15 cellular contexts compared by ENCODE assay signal in the genomic region with DNA sequence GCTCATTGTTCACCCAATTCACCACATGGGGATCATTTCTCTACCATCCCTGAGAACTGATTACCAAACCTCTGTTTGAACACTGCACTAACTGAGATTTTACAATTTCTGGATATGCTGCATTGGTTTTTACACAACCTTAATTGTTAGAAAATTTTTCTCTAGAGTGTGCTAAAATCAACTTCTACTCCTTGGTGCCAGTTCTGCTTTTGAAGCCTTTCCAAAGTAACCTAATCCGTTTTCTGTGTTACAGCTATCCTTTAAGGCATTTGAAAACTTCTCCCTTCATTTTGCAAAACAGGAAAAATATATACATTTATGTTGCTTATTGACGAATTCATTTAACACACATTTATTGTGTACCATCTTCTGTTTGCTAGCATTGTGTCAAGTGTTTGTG. TPM values are rescaled to one million over a fixed set of nuclear protein-coding genes. Genes with fewer than 3 reads are reported as not detected.
DNase-seq lines count a peak whose midpoint lies in the region; ATAC-seq and TF ChIP-seq lines count a peak whose summit lies in the region.
"Had no signal": no experiment of that assay in that cellular context is flagged by ENCODE, and none has a peak within 500 bp of the region (broad histone marks: within the 10 kb centered on the region; RNA-seq: fewer than 3 reads in every experiment).

No MANE protein-coding gene starts in this region.

- TF ChIP-seq CTCF in natural killer cell (IDR thresholded peaks at IDR 0.05) = no peak
- TF ChIP-seq CTCF in nephron progenitor cell (IDR thresholded peaks at IDR 0.05) = no peak

- peaks cover 51% of the 10 kb centered on the region for H3K36me3 Mint-ChIP-seq in stimulated activated naive CD8-positive, alpha-beta T cell treated with anti-CD3 and anti-CD28 coated beads, Interleukin-15, Interleukin-2, amounts not matched to agents 100 ng/mL and 50 ng/mL, for 24 hours (ENCODE audit: low read depth)
- H3K36me3 Mint-ChIP-seq in activated naive CD8-positive, alpha-beta T cell treated with anti-CD3 and anti-CD28 coated beads, Interleukin-2, amount 10 ng/mL, durations not matched to agents 7 days and 5 days = peaks cover 27% of the 10 kb centered on the region
- H3K36me3 Mint-ChIP-seq in natural killer cell (no peaks in the 10 kb centered on the region), nephron progenitor cell (ENCODE audit: low read depth) (no peaks in the 10 kb centered on the region)

- intact Hi-C loops in natural killer cell (cut with micrococcal nuclease) = no loop called here

- no peak for ATAC-seq in stimulated activated naive CD8-positive, alpha-beta T cell treated with anti-CD3 and anti-CD28 coated beads, Interleukin-15, Interleukin-2, amounts not matched to agents 100 U/mL and 50 U/mL, for 24 hours
- no peak for ATAC-seq in activated naive CD8-positive, alpha-beta T cell treated with anti-CD3 and anti-CD28 coated beads, Interleukin-2, amount 10 ng/mL, durations not matched to agents 7 days and 5 days (ENCODE audit: low read depth)
- no peak for ATAC-seq in natural killer cell
- ATAC-seq: left colon had no signal

- peak overlapping the region; percentile 55 for H3K4me3 Mint-ChIP-seq in stimulated activated naive CD8-positive, alpha-beta T cell treated with anti-CD3 and anti-CD28 coated beads, Interleukin-15, Interleukin-2, amounts not matched to agents 100 ng/mL and 50 ng/mL, for 24 hours
- H3K4me3 Mint-ChIP-seq in activated naive CD8-positive, alpha-beta T cell treated with anti-CD3 and anti-CD28 coated beads, Interleukin-2, amount 10 ng/mL, durations not matched to agents 7 days and 5 days = peak overlapping the region; percentile 36
- H3K4me3 Mint-ChIP-seq in natural killer cell (no peak overlapping the region), nephron progenitor cell (no peak overlapping the region)

- H3K4me1 Mint-ChIP-seq in stimulated activated naive CD8-positive, alpha-beta T cell treated with anti-CD3 and anti-CD28 coated beads, Interleukin-15, Interleukin-2, amounts not matched to agents 100 ng/mL and 50 ng/mL, for 24 hours (ENCODE audit: low read depth) = peaks cover 96% of the 10 kb centered on the region
- H3K4me1 Mint-ChIP-seq in activated naive CD8-positive, alpha-beta T cell treated with anti-CD3 and anti-CD28 coated beads, Interleukin-2, amount 10 ng/mL, durations not matched to agents 7 days and 5 days = peaks cover 60% of the 10 kb centered on the region
- H3K4me1 Mint-ChIP-seq in natural killer cell (peaks cover 61 to 70% of the 10 kb centered on the region in 2 donors), nephron progenitor cell (no peaks in the 10 kb centered on the region)

- DNase-seq in stimulated activated naive CD8-positive, alpha-beta T cell treated with anti-CD3 and anti-CD28 coated beads, Interleukin-15, Interleukin-2, amounts not matched to agents 100 U/mL and 50 U/mL, for 24 hours = no peak
- no peak for DNase-seq in activated naive CD8-positive, alpha-beta T cell treated with anti-CD3 and anti-CD28 coated beads, Interleukin-2, amount 10 ng/mL, durations not matched to agents 7 days and 5 days
- DNase-seq in natural killer cell (no peak), inferior parietal cortex (ENCODE audit: extremely low spot score) (no peak), HCEC 1CT (no peak), nephron progenitor cell (no peak), NCI-H1930 (lab: John Stamatoyannopoulos, UW) (no peak)
- DNase-seq: BE2C, brain microvascular endothelial cell, left colon, NCI-H187, NCI-H82, SHP77, small intestine had no signal

- H3K9me3 Mint-ChIP-seq in stimulated activated naive CD8-positive, alpha-beta T cell treated with anti-CD3 and anti-CD28 coated beads, Interleukin-15, Interleukin-2, amounts not matched to agents 100 ng/mL and 50 ng/mL, for 24 hours = no peaks in the 10 kb centered on the region
- no peaks in the 10 kb centered on the region for H3K9me3 Mint-ChIP-seq in activated naive CD8-positive, alpha-beta T cell treated with anti-CD3 and anti-CD28 coated beads, Interleukin-2, amount 10 ng/mL, durations not matched to agents 7 days and 5 days
- H3K9me3 Mint-ChIP-seq in natural killer cell (no peaks in the 10 kb centered on the region), nephron progenitor cell (no peaks in the 10 kb centered on the region)

- POLR2A ChIA-PET in activated naive CD8-positive, alpha-beta T cell treated with anti-CD3 and anti-CD28 coated beads, Interleukin-2, amount 10 ng/mL, durations not matched to agents 7 days and 5 days (lab: Charles Lee) = interaction anchor here (5.0 kb wide), 1 partner anchor 10 kb away, joined by 54 read pairs; no protein-coding TSS in a partner anchor

- no peaks in the 10 kb centered on the region for H3K27me3 Mint-ChIP-seq in stimulated activated naive CD8-positive, alpha-beta T cell treated with anti-CD3 and anti-CD28 coated beads, Interleukin-15, Interleukin-2, amounts not matched to agents 100 ng/mL and 50 ng/mL, for 24 hours
- no peaks in the 10 kb centered on the region for H3K27me3 Mint-ChIP-seq in activated naive CD8-positive, alpha-beta T cell treated with anti-CD3 and anti-CD28 coated beads, Interleukin-2, amount 10 ng/mL, durations not matched to agents 7 days and 5 days
- H3K27me3 Mint-ChIP-seq in natural killer cell (ENCODE audit: low read depth in 2 of 2) (no peaks in the 10 kb centered on the region), nephron progenitor cell (ENCODE audit: low read depth, poor library complexity) (no peaks in the 10 kb centered on the region)

- peak overlapping the region; percentile 77 for H3K27ac Mint-ChIP-seq in stimulated activated naive CD8-positive, alpha-beta T cell treated with anti-CD3 and anti-CD28 coated beads, Interleukin-15, Interleukin-2, amounts not matched to agents 100 ng/mL and 50 ng/mL, for 24 hours
- peak overlapping the region; percentile 70 for H3K27ac Mint-ChIP-seq in activated naive CD8-positive, alpha-beta T cell treated with anti-CD3 and anti-CD28 coated beads, Interleukin-2, amount 10 ng/mL, durations not matched to agents 7 days and 5 days
- H3K27ac Mint-ChIP-seq in natural killer cell = peak overlapping the region; percentile 97 to 98
- H3K27ac Mint-ChIP-seq in nephron progenitor cell = no peak overlapping the region

RNA-seq across cellular contexts. Expression of a gene that starts 23.7 kb away (rescaled TPM):
- total RNA-seq in activated naive CD8-positive, alpha-beta T cell treated with anti-CD3 and anti-CD28 coated beads, Interleukin-2, amount 10 ng/mL, durations not matched to agents 7 days and 5 days = 100 to 1,000 TPM; 133 to 138 TPM
- 100 to 1,000 TPM in 2 of 3 donors, 10 to 100 TPM in 1; 95.0 to 136 (median 127) TPM for total RNA-seq in natural killer cell

RNA-seq across cellular contexts. Expression of a gene that starts 53.0 kb away (rescaled TPM):
- total RNA-seq in activated naive CD8-positive, alpha-beta T cell treated with anti-CD3 and anti-CD28 coated beads, Interleukin-2, amount 10 ng/mL, durations not matched to agents 7 days and 5 days = 1 to 10 TPM; 5.2 to 6.3 TPM
- total RNA-seq in natural killer cell = 1 to 10 TPM; 2.2 to 2.4 (median 2.3) TPM

Comparison
In these comparisons a context has a peak if more than half of its experiments do, and no peak if none do; other contexts are left out.
1. H3K4me3 Mint-ChIP-seq: peak in stimulated activated naive CD8-positive, alpha-beta T cell treated with anti-CD3 and anti-CD28 coated beads, Interleukin-15, Interleukin-2, amounts not matched to agents 100 ng/mL and 50 ng/mL, for 24 hours (single experiment) and activated naive CD8-positive, alpha-beta T cell treated with anti-CD3 and anti-CD28 coated beads, Interleukin-2, amount 10 ng/mL, durations not matched to agents 7 days and 5 days (single experiment); none in natural killer cell (single experiment) and nephron progenitor cell (single experiment).